8 cellular contexts compared by ENCODE assay signal in the genomic region with DNA sequence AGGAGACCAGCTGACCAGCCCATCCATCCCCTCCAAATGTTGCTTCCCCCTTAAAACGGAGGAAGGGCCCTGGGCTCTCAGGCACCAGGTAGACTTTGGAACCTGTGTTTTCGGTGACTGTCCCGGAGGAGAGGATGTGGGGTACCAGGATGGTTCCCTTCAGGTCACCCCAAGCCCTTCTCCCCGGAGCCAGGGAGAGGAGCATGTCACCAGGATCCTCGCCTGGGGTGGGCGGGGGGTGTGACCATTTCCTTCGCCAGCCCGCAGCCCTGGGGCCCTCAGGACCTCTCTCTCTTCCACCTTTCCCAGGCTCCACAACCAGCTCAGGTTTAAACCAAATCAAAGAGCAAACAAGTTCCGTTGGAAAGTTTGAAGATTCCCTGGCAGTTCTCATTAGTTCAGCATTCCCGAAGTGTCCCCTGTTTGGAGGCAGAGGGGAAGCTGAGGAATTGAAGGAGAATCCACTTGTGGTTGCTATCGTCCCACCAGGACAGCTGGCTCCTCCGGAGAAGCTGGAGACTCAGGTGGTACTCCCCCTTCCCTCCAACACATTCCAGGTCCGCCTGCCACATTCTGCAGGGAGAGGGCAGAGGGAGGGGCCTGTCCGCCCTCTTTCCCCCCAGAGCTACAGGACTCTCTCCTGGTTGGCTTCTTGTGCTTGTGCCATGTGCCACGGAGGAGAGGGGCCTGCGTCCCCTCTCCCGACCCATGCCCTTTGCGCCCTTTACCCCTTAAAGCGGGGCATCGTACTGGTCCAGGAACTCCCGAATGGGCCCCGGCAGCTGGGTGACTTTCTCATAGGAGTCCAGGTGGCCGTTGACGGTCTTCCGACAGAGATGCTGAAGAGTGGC. TPM values are rescaled to one million over a fixed set of nuclear protein-coding genes. Genes with fewer than 3 reads are reported as not detected.
DNase-seq lines count a peak whose midpoint lies in the region; ATAC-seq and TF ChIP-seq lines count a peak whose summit lies in the region.

No MANE protein-coding gene starts in this region.

- CTCF ChIA-PET in WTC11 (lab: Charles Lee) = interaction anchor here (0.8 to 9.8 kb wide), 7 partner anchors 12 to 171 kb away, joined by 3 to 115 read pairs (median 5); a partner anchor contains a TSS

- intact Hi-C loops in psoas muscle (cut with DNase I) (no loop called here), adrenal gland (cut with DNase I) (no loop called here)

- peak overlapping the region; percentile 70 for H3K4me3 Mint-ChIP-seq in WTC11

- peak overlapping the region; percentile 82 for H3K27ac ChIP-seq in psoas muscle
- H3K27ac ChIP-seq in adrenal gland = peak overlapping the region in 2 of 5 donors; percentile 94 to 95

- H3K36me3 Mint-ChIP-seq in WTC11 = peaks cover 6% of the 10 kb centered on the region

- H3K27me3 Mint-ChIP-seq in WTC11 (ENCODE audit: low read depth) = peaks cover 23% of the 10 kb centered on the region

- ATAC-seq in WTC11 = no peak
- ATAC-seq in psoas muscle = no peak

- POLR2A ChIA-PET in WTC11 (lab: Charles Lee) = interaction anchor here (0.9 to 1.7 kb wide), 6 partner anchors 11 to 107 kb away, joined by 3 to 10 read pairs (median 4); no protein-coding TSS in a partner anchor

- no peaks in the 10 kb centered on the region for H3K27me3 ChIP-seq in psoas muscle (ENCODE audit: insufficient read depth in 3 of 3, low read length in 2 of 3)
- no peaks in the 10 kb centered on the region for H3K27me3 ChIP-seq in adrenal gland

- H3K9me3 Mint-ChIP-seq in WTC11 = no peaks in the 10 kb centered on the region

- 80 to 83% (median 81%) methylated on average over 24 to 25 of the region's 25 CpGs for WGBS in psoas muscle, 3 donors
- 75 to 81% (median 80%) methylated on average over 8 to 25 of the region's 25 CpGs for WGBS in adrenal gland, 4 donors

- DNase-seq in EH (ENCODE audit: low read depth) = peak; percentile 46
- DNase-seq in WTC11 (ENCODE audit: low spot score) = peak; percentile 46
- DNase-seq in fibroblast of the aortic adventitia (ENCODE audit: low read depth) = no peak
- DNase-seq in psoas muscle = peak in 1 of 2 donors; percentile 40
- DNase-seq in NCI-H510A treated with DMSO at 0.1 percent for 48 hours (lab: John Stamatoyannopoulos, UW) = no peak
- DNase-seq in NCI-H1694 treated with DMSO at 0.1 percent for 48 hours (lab: John Stamatoyannopoulos, UW) = no peak
- DNase-seq in NCI-H446 (lab: John Stamatoyannopoulos, UW) = no peak
- no peak for DNase-seq in adrenal gland

- H3K9me3 ChIP-seq in psoas muscle (no peaks in the 10 kb centered on the region), adrenal gland (replicated peaks in 1 of 3) (no peaks in the 10 kb centered on the region)

- peak overlapping the region; percentile 89 for H3K4me3 ChIP-seq in fibroblast of the aortic adventitia (ENCODE audit: low read depth, low read length)
- peak overlapping the region; percentile 96 for H3K4me3 ChIP-seq in psoas muscle
- H3K4me3 ChIP-seq in adrenal gland = peak overlapping the region in 2 of 4 donors; percentile 78 to 96

- H3K4me1 ChIP-seq in psoas muscle (peaks cover 35% of the 10 kb centered on the region), adrenal gland (replicated peaks in 1 of 2) (peaks cover 18 to 55% of the 10 kb centered on the region in 2 donors)

- no peak for TF ChIP-seq CTCF in WTC11 (IDR thresholded peaks at IDR 0.05)
- no peak for TF ChIP-seq CTCF in fibroblast of the aortic adventitia (IDR thresholded peaks at IDR 0.05; ENCODE audit: insufficient read depth, low read length)
- no peak for TF ChIP-seq CTCF in psoas muscle (IDR thresholded peaks at IDR 0.05)
- TF ChIP-seq CTCF in adrenal gland (IDR thresholded peaks at IDR 0.05) = no peak

- peaks cover 71% of the 10 kb centered on the region for H3K4me1 Mint-ChIP-seq in WTC11

- H3K36me3 ChIP-seq in psoas muscle (ENCODE audit: insufficient read depth in 1 of 2, low read depth in 1 of 2) (peaks cover 0 to 31% of the 10 kb centered on the region in 2 donors), adrenal gland (replicated peaks in 1 of 2) (peaks cover 0 to 22% of the 10 kb centered on the region in 2 donors)

- TF ChIP-seq POLR2A in adrenal gland (IDR thresholded peaks at IDR 0.05) = no peak

- H3K27ac Mint-ChIP-seq in WTC11 = peak overlapping the region; percentile 41; the same call in 1 of the 2 replicates

TF ChIP-seq in WTC11, 78 proteins besides CTCF, POLR2A, EP300 and RAD21:
- no peak for TF ChIP-seq NFYB (CRISPR knock-in tag; conservative IDR thresholded peaks at IDR 0.05; ENCODE audit: low read depth)
- TF ChIP-seq, protein P1, sequence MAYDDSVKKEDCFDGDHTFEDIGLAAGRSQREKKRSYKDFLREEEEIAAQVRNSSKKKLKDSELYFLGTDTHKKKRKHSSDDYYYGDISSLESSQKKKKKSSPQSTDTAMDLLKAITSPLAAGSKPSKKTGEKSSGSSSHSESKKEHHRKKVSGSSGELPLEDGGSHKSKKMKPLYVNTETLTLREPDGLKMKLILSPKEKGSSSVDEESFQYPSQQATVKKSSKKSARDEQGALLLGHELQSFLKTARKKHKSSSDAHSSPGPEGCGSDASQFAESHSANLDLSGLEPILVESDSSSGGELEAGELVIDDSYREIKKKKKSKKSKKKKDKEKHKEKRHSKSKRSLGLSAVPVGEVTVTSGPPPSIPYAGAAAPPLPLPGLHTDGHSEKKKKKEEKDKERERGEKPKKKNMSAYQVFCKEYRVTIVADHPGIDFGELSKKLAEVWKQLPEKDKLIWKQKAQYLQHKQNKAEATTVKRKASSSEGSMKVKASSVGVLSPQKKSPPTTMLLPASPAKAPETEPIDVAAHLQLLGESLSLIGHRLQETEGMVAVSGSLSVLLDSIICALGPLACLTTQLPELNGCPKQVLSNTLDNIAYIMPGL (CRISPR knock-in tag; IDR thresholded peaks at IDR 0.05) = 0 out of 2 replicates have a peak, but pooled peaks have one; percentile 22
- no peak for TF ChIP-seq NR2C2 (CRISPR knock-in tag; IDR thresholded peaks at IDR 0.05)
- TF ChIP-seq, protein P2, sequence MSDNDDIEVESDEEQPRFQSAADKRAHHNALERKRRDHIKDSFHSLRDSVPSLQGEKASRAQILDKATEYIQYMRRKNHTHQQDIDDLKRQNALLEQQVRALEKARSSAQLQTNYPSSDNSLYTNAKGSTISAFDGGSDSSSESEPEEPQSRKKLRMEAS (CRISPR knock-in tag; IDR thresholded peaks at IDR 0.05) = 0 out of 2 replicates have a peak, but pooled peaks have one; percentile 32
- no peak for TF ChIP-seq ZNF121 (CRISPR knock-in tag; IDR thresholded peaks at IDR 0.05)
- TF ChIP-seq, protein P3, sequence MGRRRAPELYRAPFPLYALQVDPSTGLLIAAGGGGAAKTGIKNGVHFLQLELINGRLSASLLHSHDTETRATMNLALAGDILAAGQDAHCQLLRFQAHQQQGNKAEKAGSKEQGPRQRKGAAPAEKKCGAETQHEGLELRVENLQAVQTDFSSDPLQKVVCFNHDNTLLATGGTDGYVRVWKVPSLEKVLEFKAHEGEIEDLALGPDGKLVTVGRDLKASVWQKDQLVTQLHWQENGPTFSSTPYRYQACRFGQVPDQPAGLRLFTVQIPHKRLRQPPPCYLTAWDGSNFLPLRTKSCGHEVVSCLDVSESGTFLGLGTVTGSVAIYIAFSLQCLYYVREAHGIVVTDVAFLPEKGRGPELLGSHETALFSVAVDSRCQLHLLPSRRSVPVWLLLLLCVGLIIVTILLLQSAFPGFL (CRISPR knock-in tag; IDR thresholded peaks at IDR 0.05; ENCODE audit: borderline replicate concordance) = no peak
- no peak for TF ChIP-seq FOXK1 (CRISPR knock-in tag; IDR thresholded peaks at IDR 0.05)
- TF ChIP-seq, protein P4, sequence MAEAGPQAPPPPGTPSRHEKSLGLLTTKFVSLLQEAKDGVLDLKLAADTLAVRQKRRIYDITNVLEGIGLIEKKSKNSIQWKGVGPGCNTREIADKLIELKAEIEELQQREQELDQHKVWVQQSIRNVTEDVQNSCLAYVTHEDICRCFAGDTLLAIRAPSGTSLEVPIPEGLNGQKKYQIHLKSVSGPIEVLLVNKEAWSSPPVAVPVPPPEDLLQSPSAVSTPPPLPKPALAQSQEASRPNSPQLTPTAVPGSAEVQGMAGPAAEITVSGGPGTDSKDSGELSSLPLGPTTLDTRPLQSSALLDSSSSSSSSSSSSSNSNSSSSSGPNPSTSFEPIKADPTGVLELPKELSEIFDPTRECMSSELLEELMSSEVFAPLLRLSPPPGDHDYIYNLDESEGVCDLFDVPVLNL (CRISPR knock-in tag; IDR thresholded peaks at IDR 0.05; ENCODE audit: borderline replicate concordance, low read depth) = no peak
TF ChIP-seq in WTC11: peak in this region for 2.

RNA-seq across cellular contexts. Expression of a gene that starts 2.0 kb away (rescaled TPM):
- total RNA-seq in WTC11 (2021) (23.8 to 24.6 TPM (median 24.2 TPM) in 3 replicates), fibroblast of the aortic adventitia (ENCODE audit: low replicate concordance) (26.0 and 50.6 TPM in 2 replicates), psoas muscle (10 to 100 TPM in 3 of 4 donors, 1 to 10 TPM in 1; 8.5 to 43.5 (median 23.6) TPM), adrenal gland (100 to 1,000 TPM in 3 of 8 donors, 10 to 100 TPM in 3, 1 to 10 TPM in 2; 5.3 to 114 (median 60.3) TPM)
- polyA plus RNA-seq in psoas muscle (10 to 100 TPM in 1 of 3 donors, 1 to 10 TPM in 2; 5.3 to 24.4 (median 7.5) TPM), adrenal gland (10 to 100 TPM in 2 of 3 donors, 1 to 10 TPM in 1; 4.8 to 96.5 (median 15.4) TPM)

RNA-seq across cellular contexts. Expression of a gene that starts 20.5 kb away (rescaled TPM):
- total RNA-seq in WTC11 (2021) (45.4 to 51.4 TPM (median 47.0 TPM) in 3 replicates), fibroblast of the aortic adventitia (ENCODE audit: low replicate concordance) (13.9 and 40.2 TPM in 2 replicates), psoas muscle (10 to 100 TPM; 15.0 to 24.2 (median 20.3) TPM), adrenal gland (10 to 100 TPM; 27.9 to 64.5 (median 34.9) TPM)
- polyA plus RNA-seq in psoas muscle (10 to 100 TPM; 10.2 to 16.3 (median 15.5) TPM), adrenal gland (10 to 100 TPM; 11.9 to 26.9 (median 21.9) TPM)

Comparison
In these comparisons a context has a peak if more than half of its experiments do, and no peak if none do; other contexts are left out.
1. DNase-seq: peak in EH (single experiment) and WTC11 (single experiment); none in fibroblast of the aortic adventitia (single experiment), NCI-H510A treated with DMSO at 0.1 percent for 48 hours (single experiment), NCI-H1694 treated with DMSO at 0.1 percent for 48 hours (single experiment), NCI-H446 (0 of 2) and adrenal gland (0 of 7).